In genomic region chr20:21202284-21202683, GRCh38 we compare ENCODE assay signal across 1 cellular context.
TF ChIP-seq lines count a peak whose summit lies in the region.

No MANE protein-coding gene starts in this region.

TF ChIP-seq in HEK293, 187 proteins besides CTCF, POLR2A, EP300 and RAD21 (continued from another document):
- TF ChIP-seq, protein P1, sequence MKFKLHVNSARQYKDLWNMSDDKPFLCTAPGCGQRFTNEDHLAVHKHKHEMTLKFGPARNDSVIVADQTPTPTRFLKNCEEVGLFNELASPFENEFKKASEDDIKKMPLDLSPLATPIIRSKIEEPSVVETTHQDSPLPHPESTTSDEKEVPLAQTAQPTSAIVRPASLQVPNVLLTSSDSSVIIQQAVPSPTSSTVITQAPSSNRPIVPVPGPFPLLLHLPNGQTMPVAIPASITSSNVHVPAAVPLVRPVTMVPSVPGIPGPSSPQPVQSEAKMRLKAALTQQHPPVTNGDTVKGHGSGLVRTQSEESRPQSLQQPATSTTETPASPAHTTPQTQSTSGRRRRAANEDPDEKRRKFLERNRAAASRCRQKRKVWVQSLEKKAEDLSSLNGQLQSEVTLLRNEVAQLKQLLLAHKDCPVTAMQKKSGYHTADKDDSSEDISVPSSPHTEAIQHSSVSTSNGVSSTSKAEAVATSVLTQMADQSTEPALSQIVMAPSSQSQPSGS (tag by site-specific recombination; IDR thresholded peaks at IDR 0.05; ENCODE audit: low read depth) = peak; percentile 93
- TF ChIP-seq, protein P2, sequence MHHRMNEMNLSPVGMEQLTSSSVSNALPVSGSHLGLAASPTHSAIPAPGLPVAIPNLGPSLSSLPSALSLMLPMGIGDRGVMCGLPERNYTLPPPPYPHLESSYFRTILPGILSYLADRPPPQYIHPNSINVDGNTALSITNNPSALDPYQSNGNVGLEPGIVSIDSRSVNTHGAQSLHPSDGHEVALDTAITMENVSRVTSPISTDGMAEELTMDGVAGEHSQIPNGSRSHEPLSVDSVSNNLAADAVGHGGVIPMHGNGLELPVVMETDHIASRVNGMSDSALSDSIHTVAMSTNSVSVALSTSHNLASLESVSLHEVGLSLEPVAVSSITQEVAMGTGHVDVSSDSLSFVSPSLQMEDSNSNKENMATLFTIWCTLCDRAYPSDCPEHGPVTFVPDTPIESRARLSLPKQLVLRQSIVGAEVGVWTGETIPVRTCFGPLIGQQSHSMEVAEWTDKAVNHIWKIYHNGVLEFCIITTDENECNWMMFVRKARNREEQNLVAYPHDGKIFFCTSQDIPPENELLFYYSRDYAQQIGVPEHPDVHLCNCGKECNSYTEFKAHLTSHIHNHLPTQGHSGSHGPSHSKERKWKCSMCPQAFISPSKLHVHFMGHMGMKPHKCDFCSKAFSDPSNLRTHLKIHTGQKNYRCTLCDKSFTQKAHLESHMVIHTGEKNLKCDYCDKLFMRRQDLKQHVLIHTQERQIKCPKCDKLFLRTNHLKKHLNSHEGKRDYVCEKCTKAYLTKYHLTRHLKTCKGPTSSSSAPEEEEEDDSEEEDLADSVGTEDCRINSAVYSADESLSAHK (tag by site-specific recombination; IDR thresholded peaks at IDR 0.05) = no peak
- no peak for TF ChIP-seq ZNF23 (tag by site-specific recombination; IDR thresholded peaks at IDR 0.05; ENCODE audit: borderline replicate concordance)
- TF ChIP-seq ZNF596 (tag by site-specific recombination; IDR thresholded peaks at IDR 0.05) = no peak
- no peak for TF ChIP-seq WT1 (tag by site-specific recombination; IDR thresholded peaks at IDR 0.05)
- TF ChIP-seq ZNF658 (tag by site-specific recombination; IDR thresholded peaks at IDR 0.05) = no peak
- peak; percentile 39; the same call in 1 of the 2 replicates for TF ChIP-seq PRDM1 (tag by site-specific recombination; IDR thresholded peaks at IDR 0.05)
- TF ChIP-seq EGR2 (tag by site-specific recombination; IDR thresholded peaks at IDR 0.05; ENCODE audit: low read depth) = no peak
- TF ChIP-seq ZNF175 (tag by site-specific recombination; IDR thresholded peaks at IDR 0.05) = no peak
